Comparison of ENCODE assay signal across 1 cellular context in the genomic region with DNA sequence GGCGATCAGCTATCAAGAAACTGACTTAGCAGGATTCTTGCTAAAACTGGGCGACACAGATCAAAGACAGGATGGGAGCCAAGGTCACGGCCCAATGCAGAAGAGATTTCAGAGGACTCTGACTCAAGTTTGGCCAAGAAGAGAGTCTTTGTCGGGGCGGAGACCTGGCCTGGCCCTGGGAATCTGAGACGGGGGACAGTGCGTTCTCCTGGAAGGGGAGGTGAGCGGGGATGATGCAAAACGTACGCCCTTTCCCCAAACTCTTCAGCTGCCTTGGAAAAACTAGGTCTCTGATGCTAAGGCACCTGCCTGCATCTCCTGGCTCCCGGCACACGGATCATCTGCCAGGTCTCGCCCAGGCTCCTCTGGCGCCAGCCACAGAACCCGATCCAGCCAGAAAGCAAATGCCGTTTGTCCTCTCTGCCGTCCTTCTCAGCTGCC.
TF ChIP-seq lines count a peak whose summit lies in the region.

No MANE protein-coding gene starts in this region.

TF ChIP-seq in HCT116, 20 proteins besides CTCF, POLR2A, EP300 and RAD21:
- TF ChIP-seq POLR2AphosphoS5 (IDR thresholded peaks at IDR 0.05; ENCODE audit: low read depth, low read length) (0 out of 2 replicates have a peak, but pooled peaks have one; percentile 16), TCF7L2 (IDR thresholded peaks at IDR 0.05; ENCODE audit: borderline replicate concordance, extremely low read depth, insufficient read depth, insufficient read length) (peak; percentile 81), CEBPB (IDR thresholded peaks at IDR 0.05; ENCODE audit: low read depth) (no peak)
